Comparison of ENCODE assay signal across 8 cellular contexts in genomic region chr13:49247722-49248432, GRCh38. TPM values are rescaled to one million over a fixed set of nuclear protein-coding genes. Genes with fewer than 3 reads are reported as not detected.
DNase-seq lines count a peak whose midpoint lies in the region; ATAC-seq and TF ChIP-seq lines count a peak whose summit lies in the region.

TSS of gene CDADC1 (plus strand) at chr13:49247925. CDS start at chr13:49248038, 113 bp downstream.

- peak within 1 kb of the TSS; percentile 59 for H4K5ac ChIP-seq in IMR-90 (ENCODE audit: low read depth, low read length)

- intact Hi-C loops in IMR-90 (cut with micrococcal nuclease) = no loop called here

- no peaks in the 10 kb centered on the region for H3K9me3 Mint-ChIP-seq in activated T-cell treated with anti-CD3 and anti-CD28 coated beads, Interleukin-2, amount 50 U/mL, for 4 hours

- H2BK120ac ChIP-seq in IMR-90 (ENCODE audit: low read depth, low read length) = peak within 1 kb of the TSS; percentile 84

- H3K36me3 Mint-ChIP-seq in activated T-cell treated with anti-CD3 and anti-CD28 coated beads, Interleukin-2, amount 50 U/mL, for 4 hours (ENCODE audit: insufficient read depth) = peaks cover 9% of the 10 kb centered on the region

- DNase-seq in DMS 273 treated with DMSO at 0.1 percent for 48 hours (lab: John Stamatoyannopoulos, UW) (peak; percentile 73), IMR-90 (peak; percentile 95)
- DNase-seq in activated T-cell treated with anti-CD3 and anti-CD28 coated beads, Interleukin-2, amount 50 U/mL, for 4 hours = peak; percentile 80
- DNase-seq in stimulated activated CD8-positive, alpha-beta memory T cell treated with anti-CD3 and anti-CD28 coated beads, Interleukin-7, amount 100 ng/mL, for 1 hour (ENCODE audit: low read depth in 2 of 2) = peak; percentile 77 to 81

- TF ChIP-seq POLR2A in IMR-90 (IDR thresholded peaks at IDR 0.05; ENCODE audit: low read depth, low read length) = peak; percentile 59

- H3K23ac ChIP-seq in IMR-90 (ENCODE audit: low read depth, low read length) = peak within 1 kb of the TSS; percentile 96

- H3K27ac ChIP-seq in IMR-90 (ENCODE audit: insufficient read depth, low read length) = peak within 1 kb of the TSS; percentile 55
- peak within 1 kb of the TSS; percentile 79 to 93 for H3K27ac ChIP-seq in esophagus (ENCODE audit: low read depth in 2 of 2, low read length in 1 of 2)

- TF ChIP-seq RAD21 in IMR-90 (IDR thresholded peaks at IDR 0.05; ENCODE audit: low read length) = no peak

- 0 out of 2 replicates have a peak, but pooled peaks have one; percentile 7 for TF ChIP-seq CTCF in IMR-90 (conservative IDR thresholded peaks at IDR 0.05; ENCODE audit: low read depth, low read length)

- H3K36me3 ChIP-seq in IMR-90 (ENCODE audit: control insufficient read depth, insufficient read depth, low read length) (no peaks in the 10 kb centered on the region), esophagus (ENCODE audit: control insufficient read depth in 2 of 2, insufficient read depth in 2 of 2, low read length in 1 of 2) (no peaks in the 10 kb centered on the region), mucosa of stomach (ENCODE audit: control insufficient read depth, insufficient read depth, low read length) (no peaks in the 10 kb centered on the region)

- WGBS in IMR-90 (ENCODE audit: extremely low coverage in 2 of 2, insufficient read length in 1 of 2), 2 experiments = 0% methylated on average over 25 of the region's 42 CpGs; no CpG with 5 or more reads in 1 of the 2 experiments
- WGBS in esophagus, 2 donors = 1% methylated on average over 42 of the region's 42 CpGs

- CTCF ChIA-PET in IMR-90 (lab: Yijun Ruan, JAX) = interaction anchor here (0.6 to 1.7 kb wide), 4 partner anchors 8 to 359 kb away, joined by 3 to 7 read pairs (median 3); no protein-coding TSS in a partner anchor

- H3K27me3 Mint-ChIP-seq in activated T-cell treated with anti-CD3 and anti-CD28 coated beads, Interleukin-2, amount 50 U/mL, for 4 hours (ENCODE audit: low read depth) = no peaks in the 10 kb centered on the region

- H3K9me3 ChIP-seq in IMR-90 (ENCODE audit: control insufficient read depth, insufficient read depth, low read length) (no peaks in the 10 kb centered on the region), esophagus (ENCODE audit: control insufficient read depth in 2 of 2, insufficient read depth in 1 of 2, low read depth in 1 of 2, low read length in 1 of 2) (no peaks in the 10 kb centered on the region), mucosa of stomach (ENCODE audit: control insufficient read depth, low read length) (no peaks in the 10 kb centered on the region)

- H2BK5ac ChIP-seq in IMR-90 (ENCODE audit: low read depth, low read length, poor library complexity, severe bottlenecking) = peak within 1 kb of the TSS; percentile 43

- H2AK5ac ChIP-seq in IMR-90 (ENCODE audit: low read depth, low read length) = no peak within 1 kb of the TSS

- H3K9me1 ChIP-seq in IMR-90 (ENCODE audit: insufficient read depth, low read length) = peaks cover 6% of the 10 kb centered on the region; the same call in 1 of the 2 replicates

- peak within 1 kb of the TSS; percentile 88 for H4K91ac ChIP-seq in IMR-90 (ENCODE audit: insufficient read depth, low read depth, low read length)

- no peaks in the 10 kb centered on the region for H4K20me1 ChIP-seq in IMR-90 (ENCODE audit: insufficient read depth, low read length)

- no TSS peak for BruUV-seq in IMR-90 (replicated peaks; lab: Mats Ljungman, UMichigan)

- H3K14ac ChIP-seq in IMR-90 (replicated peaks; ENCODE audit: low read depth, low read length) = peak within 1 kb of the TSS; percentile 98

- peaks cover 19 to 27% of the 10 kb centered on the region in 2 experiments for H3K79me1 ChIP-seq in IMR-90 (ENCODE audit: low read depth in 1 of 2, low read length in 2 of 2)

- peak within 1 kb of the TSS; percentile 94 for H3K4ac ChIP-seq in IMR-90 (ENCODE audit: low read depth, low read length)

- H3K4me2 ChIP-seq in IMR-90 (ENCODE audit: low read depth, low read length) = peak within 1 kb of the TSS; percentile 96

- H3K9ac ChIP-seq in IMR-90 (ENCODE audit: low read depth, low read length) (peak within 1 kb of the TSS; percentile 80), mucosa of stomach (ENCODE audit: low read length) (peak within 1 kb of the TSS; percentile 92)

- H2AFZ ChIP-seq in IMR-90 (replicated peaks; ENCODE audit: low read length, poor library complexity) = peak within 1 kb of the TSS; percentile 96

- peak; percentile 97 for ATAC-seq in GM21528 (IDR thresholded peaks at IDR 0.05; ENCODE audit: low FRiP score, unreplicated experiment)
- peak; percentile 97 for ATAC-seq in IMR-90 (ENCODE audit: low read depth)
- peak; percentile 92 to 94 for ATAC-seq in activated T-cell treated with anti-CD3 and anti-CD28 coated beads, Interleukin-2, amount 50 U/mL, for 4 hours

- H3K4me3 ChIP-seq in IMR-90 (ENCODE audit: insufficient read depth, low read depth, low read length) (peak within 1 kb of the TSS; percentile 60), esophagus (ENCODE audit: low read depth in 1 of 2, low read length in 2 of 2) (peak within 1 kb of the TSS; percentile 79 to 92), mucosa of stomach (ENCODE audit: low read length) (peak within 1 kb of the TSS; percentile 17)

- H4K8ac ChIP-seq in IMR-90 (ENCODE audit: low read depth in 2 of 2, low read length in 2 of 2) = peak within 1 kb of the TSS; percentile 96 to 99

- no peaks in the 10 kb centered on the region for H3K27me3 ChIP-seq in IMR-90 (ENCODE audit: control insufficient read depth, insufficient read depth, low read length)
- H3K27me3 ChIP-seq in esophagus (ENCODE audit: control insufficient read depth in 1 of 2, insufficient read depth in 2 of 2, low read length in 2 of 2) = no peaks in the 10 kb centered on the region
- no peaks in the 10 kb centered on the region for H3K27me3 ChIP-seq in mucosa of stomach (ENCODE audit: control insufficient read depth, insufficient read depth, low read length)

- H2BK20ac ChIP-seq in IMR-90 (ENCODE audit: low read depth, low read length) = peak within 1 kb of the TSS; percentile 73; the same call in 1 of the 2 replicates

- dilution Hi-C loops in IMR-90 (cut with HindIII; ENCODE audit: low sequenced_read_pairs, unreplicated experiment) = no loop called here

- peak within 1 kb of the TSS; percentile 37 for H2AK9ac ChIP-seq in IMR-90 (replicated peaks; ENCODE audit: low read depth, low read length, poor library complexity)

- peaks cover 42% of the 10 kb centered on the region for H3K4me1 Mint-ChIP-seq in activated T-cell treated with anti-CD3 and anti-CD28 coated beads, Interleukin-2, amount 50 U/mL, for 4 hours (ENCODE audit: low read depth)

- H3K4me3 Mint-ChIP-seq in activated T-cell treated with anti-CD3 and anti-CD28 coated beads, Interleukin-2, amount 50 U/mL, for 4 hours = peak within 1 kb of the TSS; percentile 98

- H3K56ac ChIP-seq in IMR-90 (ENCODE audit: extremely low read depth, insufficient read depth, low read length) = peak within 1 kb of the TSS; percentile 91

- POLR2A ChIA-PET in IMR-90 (lab: Charles Lee; ENCODE audit: unreplicated experiment) = interaction anchor here (0.8 kb wide), 1 partner anchor 10 kb away, joined by 3 read pairs; no protein-coding TSS in a partner anchor

- H2BK15ac ChIP-seq in IMR-90 (ENCODE audit: low read depth, low read length) = peak within 1 kb of the TSS; percentile 80; the same call in 2 of the 3 replicates

- in situ Hi-C loops in IMR-90 (cut with MboI; ENCODE audit: low sequenced_read_pairs) = no loop called here

- H3K18ac ChIP-seq in IMR-90 (ENCODE audit: low read depth, low read length) = peak within 1 kb of the TSS; percentile 17; the same call in 1 of the 2 replicates

- H3K4me1 ChIP-seq in IMR-90 (ENCODE audit: control insufficient read depth, insufficient read depth, low read length) (no peaks in the 10 kb centered on the region), esophagus (ENCODE audit: control insufficient read depth in 2 of 2, insufficient read depth in 2 of 2, low read length in 1 of 2) (no peaks in the 10 kb centered on the region), mucosa of stomach (ENCODE audit: control insufficient read depth, insufficient read depth, low read length) (no peaks in the 10 kb centered on the region)

TF ChIP-seq in IMR-90, 13 proteins besides CTCF, POLR2A, EP300 and RAD21 (continues in another document):
- TF ChIP-seq CEBPB (IDR thresholded peaks at IDR 0.05; ENCODE audit: low read depth, low read length) (peak; percentile 39; the same call in 1 of the 2 replicates), NFE2L2 (IDR thresholded peaks at IDR 0.05; ENCODE audit: low read depth, low read length) (no peak), MAZ (IDR thresholded peaks at IDR 0.05; ENCODE audit: borderline replicate concordance, low read depth, low read length) (peak; percentile 89; the same call in 1 of the 2 replicates), USF2 (IDR thresholded peaks at IDR 0.05; ENCODE audit: low read depth, low read length) (no peak; the same call in 1 of the 2 replicates)

TF ChIP-seq in PFSK-1, 5 proteins besides CTCF, POLR2A, EP300 and RAD21 (continues in another document):
- no peak; the same call in 1 of the 2 replicates for TF ChIP-seq TAF1 (IDR thresholded peaks at IDR 0.05; ENCODE audit: borderline replicate concordance, insufficient read depth, low read length)
- peak; percentile 82 for TF ChIP-seq POLR2AphosphoS5 (IDR thresholded peaks at IDR 0.05; ENCODE audit: low read depth, low read length)
- peak; percentile 33 for TF ChIP-seq FOXP2 (optimal IDR thresholded peaks at IDR 0.05; ENCODE audit: borderline replicate concordance, extremely low read depth, extremely low read length, insufficient read depth)
- peak; percentile 77; the same call in 1 of the 2 replicates for TF ChIP-seq SIN3A (IDR thresholded peaks at IDR 0.05; ENCODE audit: borderline replicate concordance, insufficient read depth, low read length)

RNA-seq across cellular contexts. Expression of gene CDADC1, which starts in this region (rescaled TPM):
- total RNA-seq in IMR-90 (2012; rRNA removed) = 0.54 and 0.83 TPM in 2 replicates
- polyA plus RNA-seq in IMR-90 (2012; rRNA removed) = 2.6 and 2.7 TPM in 2 replicates
- polyA plus RNA-seq in IMR-90 (2012; cell fraction: cytosol; rRNA removed) = 1.1 and 1.3 TPM in 2 replicates
- 0.83 and 3.4 TPM in 2 replicates for polyA plus RNA-seq in IMR-90 (2012; cell fraction: nucleus; rRNA removed; ENCODE audit: low replicate concordance)
- polyA plus RNA-seq in PFSK-1 (2012; ENCODE audit: insufficient read length, low read depth) = 3.1 TPM
- 10 to 100 TPM in 1 of 3 donors, 1 to 10 TPM in 2; 7.0 to 10.7 (median 7.9) TPM for total RNA-seq in activated T-cell treated with anti-CD3 and anti-CD28 coated beads, Interleukin-2, amount 50 U/mL, for 4 hours
- 1 to 10 TPM; 2.5 to 2.7 TPM for polyA plus RNA-seq in esophagus

Comparison
In these comparisons a context has a peak if more than half of its experiments do, and no peak if none do; other contexts are left out.
1. Peak in every context shown above with its lines: DNase-seq, ATAC-seq, H3K4me3 ChIP-seq and H3K27ac ChIP-seq.
2. H3K4me3 ChIP-seq: peak in every context shown above with its lines; median percentile 86 in esophagus; 60 in IMR-90; 17 in mucosa of stomach.